Comparison of ENCODE assay signal across 21 cellular contexts in the genomic region with DNA sequence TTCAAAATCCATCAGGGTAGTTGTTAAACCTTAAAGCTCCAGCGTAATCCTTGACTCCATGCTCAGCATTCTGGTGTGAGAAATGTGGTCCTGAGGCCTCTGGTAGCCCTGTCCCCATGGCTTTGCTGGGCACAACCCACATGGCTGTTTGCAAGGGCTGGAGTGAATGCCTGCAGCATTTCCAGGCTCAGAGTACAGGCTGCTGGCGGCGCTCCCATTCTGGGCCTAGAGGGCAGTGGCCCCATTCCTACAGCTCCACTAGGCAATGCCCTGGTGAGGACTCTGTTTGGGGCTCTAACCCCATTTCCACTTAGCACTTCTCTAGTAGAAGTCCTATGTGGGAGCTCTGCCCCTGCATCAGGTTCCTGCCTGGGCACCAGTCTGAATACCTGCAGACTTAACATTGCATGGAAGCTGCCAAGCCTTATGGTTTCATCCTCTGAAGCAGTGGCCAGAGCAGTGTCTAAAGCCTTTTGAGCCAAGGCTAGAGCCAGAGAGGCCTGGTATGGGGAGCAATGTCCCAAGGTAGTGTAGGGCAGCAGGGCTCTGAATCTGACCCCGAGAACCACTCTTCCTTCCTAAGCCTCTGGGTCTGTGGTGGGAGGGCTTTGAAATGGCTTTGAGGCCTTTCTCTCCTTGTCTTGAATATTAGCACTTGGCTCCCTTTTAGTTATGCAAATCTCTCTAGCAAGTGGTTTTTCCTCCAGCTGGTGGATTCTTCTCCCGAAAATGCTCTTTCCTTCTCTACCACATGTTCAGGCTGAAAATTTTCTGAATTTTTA. TPM values are rescaled to one million over a fixed set of nuclear protein-coding genes. Genes with fewer than 3 reads are reported as not detected.
"Had no signal": no experiment of that assay in that cellular context is flagged by ENCODE, and none has a peak within 500 bp of the region (broad histone marks: within the 10 kb centered on the region; RNA-seq: fewer than 3 reads in every experiment).

No MANE protein-coding gene starts in this region.

- H3K9me3 ChIP-seq: left lung, thyroid gland had no signal

- FAIRE-seq: endometrium had no signal

- H3K4me1 ChIP-seq: breast epithelium had no signal

- H3K27ac ChIP-seq: breast epithelium, heart right ventricle, left lung, thyroid gland had no signal

- ATAC-seq: heart right ventricle, left lung, natural killer cell had no signal

- H3K27me3 ChIP-seq: breast epithelium, heart right ventricle, left lung, thyroid gland had no signal

- DNase-seq: activated CD4-positive, alpha-beta memory T cell treated with anti-CD3 and anti-CD28 coated beads for 36 hours; activated CD4-positive, alpha-beta T cell treated with anti-CD3 and anti-CD28 coated beads for 48 hours; activated naive CD4-positive, alpha-beta T cell treated with Interleukin-2 at 50 U/mL for 16 hours; activated naive CD8-positive, alpha-beta T cell treated with anti-CD3 and anti-CD28 coated beads, Interleukin-2, amount 10 ng/mL, durations not matched to agents 7 days and 5 days; activated T-cell treated with anti-CD3 and anti-CD28 coated beads, Interleukin-2, amount 50 U/mL, for 48 hours; amniotic stem cell; effector CD4-positive, alpha-beta T cell; heart right ventricle; mammary epithelial cell; midbrain; natural killer cell; retina; stimulated activated CD4-positive, alpha-beta T cell treated with anti-CD3 and anti-CD28 coated beads, Interleukin-4, amount 100 ng/mL, for 4 hours; substantia nigra; T-helper 9 cell; thyroid gland had no signal

- H3K36me3 ChIP-seq: breast epithelium, heart right ventricle, left lung, thyroid gland had no signal

- H3K4me3 ChIP-seq: breast epithelium, heart right ventricle, left lung, thyroid gland had no signal

RNA-seq across cellular contexts. Expression of a gene that starts 5.8 kb away (rescaled TPM):
- total RNA-seq: activated CD4-positive, alpha-beta memory T cell treated with anti-CD3 and anti-CD28 coated beads for 36 hours; osteocyte; T-helper 1 cell treated with Interleukin-12 subunit alpha and Interleukin-12 subunit beta and Interleukin-4 antibody, amounts not matched to agents 30 ng/mL and 1 ng/mL, for 36 hours had no signal
